In the genomic region with DNA sequence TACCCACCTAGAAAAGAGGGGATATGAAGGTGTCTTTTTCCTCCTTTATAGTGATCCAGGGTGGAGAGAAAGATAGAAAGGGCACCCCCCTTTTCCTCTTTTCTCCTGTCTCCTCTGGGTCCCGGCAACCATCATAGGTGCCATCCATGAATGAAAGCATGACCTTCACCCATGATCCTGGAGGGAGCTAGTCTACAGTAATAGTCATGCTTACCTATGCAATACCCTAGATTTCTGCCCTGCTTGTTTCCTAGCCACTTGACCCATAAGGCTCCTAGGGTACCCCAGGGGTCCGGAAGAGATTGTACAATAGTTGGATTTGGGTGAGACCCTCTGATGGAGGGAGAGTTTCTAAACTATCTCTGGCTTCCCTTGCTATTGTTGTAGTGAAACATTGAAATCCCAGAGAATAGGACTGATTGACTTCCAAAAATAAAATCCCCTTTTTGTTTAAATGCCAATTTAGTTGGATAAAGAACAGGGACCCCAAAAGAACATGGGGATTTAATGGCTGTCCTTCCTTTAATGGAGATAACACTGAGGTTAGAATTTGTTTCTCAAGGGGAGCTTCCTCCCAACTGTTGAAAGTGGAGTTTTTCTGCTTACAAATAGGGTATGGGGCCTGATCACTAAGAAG, we compare ENCODE assay signal across 17 cellular contexts.
DNase-seq lines count a peak whose midpoint lies in the region; ATAC-seq, FAIRE-seq and TF ChIP-seq lines count a peak whose summit lies in the region.
"Had no signal": no experiment of that assay in that cellular context is flagged by ENCODE, and none has a peak within 500 bp of the region (broad histone marks: within the 10 kb centered on the region; RNA-seq: fewer than 3 reads in every experiment).

No MANE protein-coding gene starts in this region.

- no peak overlapping the region for H3K27ac ChIP-seq in GM12878 (ENCODE audit: control insufficient read depth, insufficient read depth)
- no peak overlapping the region for H3K27ac ChIP-seq in iPS DF 6.9 (ENCODE audit: low read length)
- H3K27ac ChIP-seq in caudate nucleus (ENCODE audit: low read depth, low read length): no peak overlapping the region
- H3K27ac ChIP-seq: left lung, prostate gland had no signal

- BruUV-seq in GM12878 (replicated peaks; lab: Mats Ljungman, UMichigan): no TSS peak

- H3K36me3 ChIP-seq in GM12878 (ENCODE audit: control insufficient read depth in 2 of 2, insufficient read depth in 2 of 2, low read length in 1 of 2) (no peaks in the 10 kb centered on the region), iPS DF 6.9 (ENCODE audit: control insufficient read depth, insufficient read depth, low read length) (no peaks in the 10 kb centered on the region)
- H3K36me3 ChIP-seq: left lung, prostate gland had no signal

- RAD21 ChIA-PET in GM12878 (lab: Charles Lee; ENCODE audit: unreplicated experiment): no interaction called here

- FAIRE-seq in GM12878 (lab: Jason Lieb, UNC): no peak
- FAIRE-seq: endothelial cell of umbilical vein had no signal

- H3K27me3 ChIP-seq in GM12878 (replicated peaks in 1 of 2; ENCODE audit: control insufficient read depth in 2 of 2, insufficient read depth in 2 of 2, low read length in 1 of 2): no peaks in the 10 kb centered on the region
- no peaks in the 10 kb centered on the region for H3K27me3 ChIP-seq in iPS DF 6.9 (ENCODE audit: control insufficient read depth, insufficient read depth, low read length)
- H3K27me3 ChIP-seq: left lung had no signal

- H3K4me3 ChIP-seq in GM12878: no peak overlapping the region
- no peak overlapping the region for H3K4me3 ChIP-seq in iPS DF 6.9 (ENCODE audit: low read length)
- H3K4me3 ChIP-seq: left lung, prostate gland had no signal

- no peak for ATAC-seq in GM12878
- ATAC-seq: left lung; naive thymus-derived CD8-positive, alpha-beta T cell had no signal

- SMC1A ChIA-PET in GM12878 (lab: Charles Lee; ENCODE audit: uncharacterized antibody, unreplicated experiment): no interaction called here

- TF ChIP-seq RAD21 in Ishikawa (IDR thresholded peaks at IDR 0.05; ENCODE audit: low read depth): no peak
- TF ChIP-seq RAD21 in GM12878 (IDR thresholded peaks at IDR 0.05; ENCODE audit: insufficient read depth, low read depth, low read length): no peak

- H3K9ac ChIP-seq in GM12878 (ENCODE audit: control insufficient read depth, insufficient read depth, low read length): no peak overlapping the region

- DNase-seq in CMK (ENCODE audit: low read depth) (peak; percentile 7), GM12878 (ENCODE audit: low read depth, low spot score) (no peak), iPS DF 6.9 (ENCODE audit: low read depth, low spot score) (peak; percentile 9), Kasumi-1 (lab: John Stamatoyannopoulos, UW) (no peak), caudate nucleus (lab: John Stamatoyannopoulos, UW) (no peak), NCI-H1092 treated with DMSO at 0.1 percent for 48 hours (lab: John Stamatoyannopoulos, UW) (no peak)
- no peak for DNase-seq in stimulated activated CD4-positive, alpha-beta T cell treated with anti-CD3 and anti-CD28 coated beads, Interleukin-2, amount 100 ng/mL, for 24 hours
- DNase-seq: activated B cell treated with CpG ODN at 0.5 μM for 24 hours; activated gamma-delta T cell treated with Interleukin-2 at 50 U/mL for 16 hours; DND-41; left lung; naive thymus-derived CD8-positive, alpha-beta T cell; NCI-H1694; NCI-H510A had no signal

- intact Hi-C loops in GM12878 (cut with micrococcal nuclease; ENCODE audit: unreplicated experiment): no loop called here

- no peak for TF ChIP-seq CTCF in GM12878 (IDR thresholded peaks at IDR 0.05 in 2 of 3, conservative IDR thresholded peaks at IDR 0.05 in 1 of 3; ENCODE audit: control insufficient read depth in 2 of 3, extremely low read depth in 1 of 3, insufficient read depth in 1 of 3, low read depth in 3 of 3, low read length in 3 of 3)

- H3K4me1 ChIP-seq in GM12878 (ENCODE audit: control insufficient read depth, insufficient read depth, low read length): no peaks in the 10 kb centered on the region
- no peaks in the 10 kb centered on the region for H3K4me1 ChIP-seq in iPS DF 6.9 (ENCODE audit: control insufficient read depth, insufficient read depth, low read length)
- H3K4me1 ChIP-seq: left lung, prostate gland had no signal

- no peak overlapping the region for H2AFZ ChIP-seq in GM12878 (ENCODE audit: control insufficient read depth, low read depth, low read length)

- 49% methylated on average over 2 of the region's 2 CpGs for WGBS in GM12878 (ENCODE audit: insufficient coverage, insufficient replicate concordance, low lambda C conversion rate, missing lambda C conversion rate)
- WGBS in iPS DF 6.9 (ENCODE audit: insufficient coverage, insufficient read length): no CpG with 5 or more reads among the region's 2 CpGs

- H3K9me3 ChIP-seq in GM12878 (replicated peaks; ENCODE audit: control insufficient read depth, insufficient read depth, low read length): peaks cover 4% of the 10 kb centered on the region; the same call in 1 of the 3 replicates
- peaks cover 2% of the 10 kb centered on the region; the same call in 1 of the 2 replicates for H3K9me3 ChIP-seq in iPS DF 6.9 (ENCODE audit: control insufficient read depth, insufficient read depth, low read length)
- H3K9me3 ChIP-seq: prostate gland had no signal

- CTCF ChIA-PET in GM12878 (lab: Yijun Ruan, JAX): no interaction called here

- TF ChIP-seq EP300 in Ishikawa (IDR thresholded peaks at IDR 0.05; ENCODE audit: borderline replicate concordance): no peak
- no peak for TF ChIP-seq EP300 in GM12878 (IDR thresholded peaks at IDR 0.05; ENCODE audit: borderline replicate concordance in 1 of 2, control insufficient read depth in 1 of 2, low read depth in 2 of 2, low read length in 2 of 2)

- H4K20me1 ChIP-seq in GM12878 (ENCODE audit: control insufficient read depth, insufficient read depth): no peaks in the 10 kb centered on the region

- POLR2A ChIA-PET in GM12878 (lab: Charles Lee): no interaction called here

- H3K4me2 ChIP-seq in GM12878 (ENCODE audit: control insufficient read depth, insufficient read depth): no peak overlapping the region

- in situ Hi-C loops in GM12878 (cut with MboI): no loop called here

- no peaks in the 10 kb centered on the region for H3K79me2 ChIP-seq in GM12878 (ENCODE audit: control insufficient read depth, insufficient read depth, low read length)

- no peak for TF ChIP-seq POLR2A in GM12878 (IDR thresholded peaks at IDR 0.05; ENCODE audit: low read depth, low read length)

TF ChIP-seq in Ishikawa, 13 proteins besides CTCF, POLR2A, EP300 and RAD21:
- TF ChIP-seq, protein P1, sequence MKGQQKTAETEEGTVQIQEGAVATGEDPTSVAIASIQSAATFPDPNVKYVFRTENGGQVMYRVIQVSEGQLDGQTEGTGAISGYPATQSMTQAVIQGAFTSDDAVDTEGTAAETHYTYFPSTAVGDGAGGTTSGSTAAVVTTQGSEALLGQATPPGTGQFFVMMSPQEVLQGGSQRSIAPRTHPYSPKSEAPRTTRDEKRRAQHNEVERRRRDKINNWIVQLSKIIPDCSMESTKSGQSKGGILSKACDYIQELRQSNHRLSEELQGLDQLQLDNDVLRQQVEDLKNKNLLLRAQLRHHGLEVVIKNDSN (IDR thresholded peaks at IDR 0.05): peak; percentile 20; the same call in 1 of the 2 replicates
- TF ChIP-seq CEBPB (IDR thresholded peaks at IDR 0.05) (no peak), TAF1 (IDR thresholded peaks at IDR 0.05; ENCODE audit: low read depth) (no peak)

TF ChIP-seq in GM12878, 131 proteins besides CTCF, POLR2A, EP300 and RAD21:
- TF ChIP-seq IRF5 (IDR thresholded peaks at IDR 0.05; ENCODE audit: borderline replicate concordance): no peak
- TF ChIP-seq IRF4 (IDR thresholded peaks at IDR 0.05; ENCODE audit: low read depth, low read length): no peak
- TF ChIP-seq, protein P2, sequence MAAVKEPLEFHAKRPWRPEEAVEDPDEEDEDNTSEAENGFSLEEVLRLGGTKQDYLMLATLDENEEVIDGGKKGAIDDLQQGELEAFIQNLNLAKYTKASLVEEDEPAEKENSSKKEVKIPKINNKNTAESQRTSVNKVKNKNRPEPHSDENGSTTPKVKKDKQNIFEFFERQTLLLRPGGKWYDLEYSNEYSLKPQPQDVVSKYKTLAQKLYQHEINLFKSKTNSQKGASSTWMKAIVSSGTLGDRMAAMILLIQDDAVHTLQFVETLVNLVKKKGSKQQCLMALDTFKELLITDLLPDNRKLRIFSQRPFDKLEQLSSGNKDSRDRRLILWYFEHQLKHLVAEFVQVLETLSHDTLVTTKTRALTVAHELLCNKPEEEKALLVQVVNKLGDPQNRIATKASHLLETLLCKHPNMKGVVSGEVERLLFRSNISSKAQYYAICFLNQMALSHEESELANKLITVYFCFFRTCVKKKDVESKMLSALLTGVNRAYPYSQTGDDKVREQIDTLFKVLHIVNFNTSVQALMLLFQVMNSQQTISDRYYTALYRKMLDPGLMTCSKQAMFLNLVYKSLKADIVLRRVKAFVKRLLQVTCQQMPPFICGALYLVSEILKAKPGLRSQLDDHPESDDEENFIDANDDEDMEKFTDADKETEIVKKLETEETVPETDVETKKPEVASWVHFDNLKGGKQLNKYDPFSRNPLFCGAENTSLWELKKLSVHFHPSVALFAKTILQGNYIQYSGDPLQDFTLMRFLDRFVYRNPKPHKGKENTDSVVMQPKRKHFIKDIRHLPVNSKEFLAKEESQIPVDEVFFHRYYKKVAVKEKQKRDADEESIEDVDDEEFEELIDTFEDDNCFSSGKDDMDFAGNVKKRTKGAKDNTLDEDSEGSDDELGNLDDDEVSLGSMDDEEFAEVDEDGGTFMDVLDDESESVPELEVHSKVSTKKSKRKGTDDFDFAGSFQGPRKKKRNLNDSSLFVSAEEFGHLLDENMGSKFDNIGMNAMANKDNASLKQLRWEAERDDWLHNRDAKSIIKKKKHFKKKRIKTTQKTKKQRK (IDR thresholded peaks at IDR 0.05; ENCODE audit: low read depth, low read length): 0 out of 2 replicates have a peak, but pooled peaks have one; percentile 19
- TF ChIP-seq CBX5 (IDR thresholded peaks at IDR 0.05; ENCODE audit: low read depth): peak; percentile 98
- no peak for TF ChIP-seq RFX5 (IDR thresholded peaks at IDR 0.05; ENCODE audit: low read depth, low read length)

Comparison
In these comparisons a context has a peak if more than half of its experiments do, and no peak if none do; other contexts are left out.
1. DNase-seq: peak in CMK (single experiment) and iPS DF 6.9 (single experiment); none in GM12878 (single experiment), Kasumi-1 (0 of 2), stimulated activated CD4-positive, alpha-beta T cell treated with anti-CD3 and anti-CD28 coated beads, Interleukin-2, amount 100 ng/mL, for 24 hours (0 of 2), caudate nucleus (0 of 61) and NCI-H1092 treated with DMSO at 0.1 percent for 48 hours (single experiment).